ENCODE assay signal across 15 cellular contexts in the genomic region with DNA sequence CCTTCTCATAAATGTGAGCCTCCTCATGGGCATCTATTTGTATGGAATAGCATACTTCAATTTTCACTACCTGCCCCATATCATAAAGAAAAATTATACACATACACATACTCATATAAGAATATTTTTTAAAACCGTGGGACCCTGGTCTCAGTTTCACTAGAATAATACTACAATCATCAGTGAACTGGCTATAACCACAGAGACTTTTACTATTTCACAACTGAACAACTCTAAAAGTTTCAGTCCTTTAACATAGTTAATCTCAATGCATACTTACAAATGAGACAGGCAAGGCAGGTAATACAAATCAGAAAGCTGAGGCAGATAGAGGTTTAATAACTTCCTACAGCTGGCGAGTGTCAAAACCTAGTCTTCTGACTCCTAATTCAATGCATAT.
"Had no signal": no experiment of that assay in that cellular context is flagged by ENCODE, and none has a peak within 500 bp of the region (broad histone marks: within the 10 kb centered on the region; RNA-seq: fewer than 3 reads in every experiment).

No MANE protein-coding gene starts in this region.

- H3K27ac ChIP-seq: colonic mucosa had no signal

- DNase-seq: activated CD4-positive, alpha-beta memory T cell treated with anti-CD3 and anti-CD28 coated beads, Interleukin-2, amount 10 ng/mL, durations not matched to agents 7 days and 5 days; activated CD4-positive, CD25-positive, alpha-beta regulatory T cell treated with anti-CD3 and anti-CD28 coated beads, Interleukin-2, amount 50 U/mL, for 72 hours; activated CD8-positive, alpha-beta memory T cell treated with anti-CD3 and anti-CD28 coated beads, Interleukin-2, amount 50 U/mL, for 48 hours; activated naive CD4-positive, alpha-beta T cell; colonic mucosa; effector CD4-positive, alpha-beta T cell; foreskin melanocyte; head of caudate nucleus; mammary epithelial cell; mucosa of descending colon; naive thymus-derived CD8-positive, alpha-beta T cell; occipital lobe; right cardiac atrium; small intestine had no signal

- H3K4me3 Mint-ChIP-seq: activated CD4-positive, alpha-beta memory T cell treated with anti-CD3 and anti-CD28 coated beads, Interleukin-2, amount 10 ng/mL, durations not matched to agents 7 days and 5 days; naive thymus-derived CD8-positive, alpha-beta T cell had no signal

- ATAC-seq: mucosa of descending colon; naive thymus-derived CD8-positive, alpha-beta T cell; right cardiac atrium had no signal

- H3K27ac Mint-ChIP-seq: activated CD4-positive, alpha-beta memory T cell treated with anti-CD3 and anti-CD28 coated beads, Interleukin-2, amount 10 ng/mL, durations not matched to agents 7 days and 5 days; naive thymus-derived CD8-positive, alpha-beta T cell; progenitor cell of endocrine pancreas had no signal

- H3K9me3 Mint-ChIP-seq: activated CD4-positive, alpha-beta memory T cell treated with anti-CD3 and anti-CD28 coated beads, Interleukin-2, amount 10 ng/mL, durations not matched to agents 7 days and 5 days had no signal

- H3K27me3 Mint-ChIP-seq: activated CD4-positive, alpha-beta memory T cell treated with anti-CD3 and anti-CD28 coated beads, Interleukin-2, amount 10 ng/mL, durations not matched to agents 7 days and 5 days; naive thymus-derived CD8-positive, alpha-beta T cell; progenitor cell of endocrine pancreas had no signal
